ENCODE assay signal across 12 cellular contexts in the genomic region with DNA sequence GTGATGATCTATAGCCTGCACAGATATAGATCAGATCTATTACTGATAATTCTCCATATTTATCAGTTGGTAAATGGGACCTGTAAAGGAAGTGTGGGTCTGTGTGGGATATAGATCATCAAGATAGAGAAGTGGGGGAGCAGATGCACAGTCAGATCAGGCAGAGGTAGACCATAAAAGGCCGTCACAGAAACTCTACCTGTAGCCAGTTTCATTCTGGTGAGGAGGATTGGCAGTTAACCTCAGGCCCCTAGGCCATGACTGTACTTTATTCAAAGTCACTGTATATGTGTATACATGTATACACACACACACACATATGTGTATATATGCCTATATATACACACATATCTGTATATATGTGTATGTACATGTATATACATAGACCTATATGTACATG.
DNase-seq lines count a peak whose midpoint lies in the region; FAIRE-seq and TF ChIP-seq lines count a peak whose summit lies in the region.
"Had no signal": no experiment of that assay in that cellular context is flagged by ENCODE, and none has a peak within 500 bp of the region (broad histone marks: within the 10 kb centered on the region; RNA-seq: fewer than 3 reads in every experiment).

No MANE protein-coding gene starts in this region.

- no peak for FAIRE-seq in GM12891 (lab: Jason Lieb, UNC)
- FAIRE-seq in small intestine (lab: Jason Lieb, UNC) = no peak
- FAIRE-seq: A549, GM12892 had no signal

- peak; percentile 9 for DNase-seq in GM12865 (ENCODE audit: low read depth)
- DNase-seq in GM12891 (ENCODE audit: insufficient read length, low spot score) = no peak
- no peak for DNase-seq in small intestine
- no peak for DNase-seq in NCI-H510A (lab: John Stamatoyannopoulos, UW)
- DNase-seq in effector CD8-positive, alpha-beta T cell (lab: John Stamatoyannopoulos, UW) = no peak
- DNase-seq: CD4-positive, alpha-beta memory T cell had no signal

- H3K27ac ChIP-seq in parathyroid adenoma (peak overlapping the region; percentile 57), small intestine (ENCODE audit: low read depth in 1 of 2, low read length in 1 of 2) (no peak overlapping the region)
- H3K27ac ChIP-seq: A549, C4-2B had no signal

- H3K4me3 ChIP-seq in GM12865 (ENCODE audit: low read depth, low read length) = no peak overlapping the region
- no peak overlapping the region for H3K4me3 ChIP-seq in Loucy (ENCODE audit: low read length, poor library complexity, severe bottlenecking)
- H3K4me3 ChIP-seq in parathyroid adenoma (ENCODE audit: low read depth, low read length) = no peak overlapping the region
- H3K4me3 ChIP-seq in small intestine (ENCODE audit: low read depth in 1 of 2, low read length in 2 of 2) = no peak overlapping the region
- H3K4me3 ChIP-seq: A549 had no signal

- no peak for TF ChIP-seq POLR2A in GM12891 (IDR thresholded peaks at IDR 0.05; ENCODE audit: low read depth, low read length)

- 53 to 74% (median 61%) methylated on average over 1 of the region's 1 CpG for WGBS in small intestine, 3 donors

- H3K4me2 ChIP-seq in Loucy (ENCODE audit: low read depth, low read length, poor library complexity, severe bottlenecking) (peak overlapping the region; percentile 6), parathyroid adenoma (ENCODE audit: low read length) (no peak overlapping the region)
- H3K4me2 ChIP-seq: A549 had no signal

- H3K27me3 ChIP-seq in Loucy (ENCODE audit: insufficient read depth, low read length, poor library complexity, severe bottlenecking) (no peaks in the 10 kb centered on the region), parathyroid adenoma (ENCODE audit: control insufficient read depth, insufficient read depth, low read length) (no peaks in the 10 kb centered on the region), small intestine (ENCODE audit: control insufficient read depth in 2 of 2, insufficient read depth in 2 of 2, low read length in 2 of 2) (no peaks in the 10 kb centered on the region)
- H3K27me3 ChIP-seq: BE2C had no signal

- H3K4me1 ChIP-seq in Loucy (ENCODE audit: insufficient read depth, low read length, poor library complexity, severe bottlenecking) = peaks cover 13% of the 10 kb centered on the region
- peaks cover 34% of the 10 kb centered on the region for H3K4me1 ChIP-seq in parathyroid adenoma
- H3K4me1 ChIP-seq in small intestine (ENCODE audit: control insufficient read depth in 2 of 2, insufficient read depth in 1 of 2, low read depth in 1 of 2, low read length in 1 of 2) = peaks cover 0 to 4% of the 10 kb centered on the region in 2 donors
- H3K4me1 ChIP-seq: BE2C had no signal

- H4K20me1 ChIP-seq in Loucy (ENCODE audit: insufficient read depth, low read length, poor library complexity, severe bottlenecking) = no peaks in the 10 kb centered on the region

- no peak for TF ChIP-seq CTCF in GM12865 (IDR thresholded peaks at IDR 0.05; ENCODE audit: insufficient read depth, low read depth, low read length, missing control alignments)
- no peak for TF ChIP-seq CTCF in Loucy (conservative IDR thresholded peaks at IDR 0.05; ENCODE audit: low read length)
- TF ChIP-seq CTCF in parathyroid adenoma (IDR thresholded peaks at IDR 0.05) = no peak

- no peaks in the 10 kb centered on the region for H3K9me2 ChIP-seq in Loucy (replicated peaks; ENCODE audit: low read depth, low read length)

- H3K36me3 ChIP-seq in Loucy (ENCODE audit: insufficient read depth, low read length) (no peaks in the 10 kb centered on the region), parathyroid adenoma (ENCODE audit: control insufficient read depth, insufficient read depth, low read length) (no peaks in the 10 kb centered on the region), small intestine (ENCODE audit: control insufficient read depth in 2 of 2, insufficient read depth in 2 of 2, low read length in 2 of 2) (no peaks in the 10 kb centered on the region)
- H3K36me3 ChIP-seq: BE2C had no signal

- H3F3A ChIP-seq in Loucy (ENCODE audit: low read depth) = no peaks in the 10 kb centered on the region

- H2AFZ ChIP-seq in Loucy (ENCODE audit: low read length) (no peak overlapping the region), parathyroid adenoma (no peak overlapping the region)

- H3K9me3 ChIP-seq in Loucy (ENCODE audit: insufficient read depth, low read depth, low read length) = no peaks in the 10 kb centered on the region
- H3K9me3 ChIP-seq in parathyroid adenoma (ENCODE audit: control insufficient read depth, low read length) = no peaks in the 10 kb centered on the region
- H3K9me3 ChIP-seq in small intestine (ENCODE audit: control insufficient read depth, low read depth) = no peaks in the 10 kb centered on the region
- H3K9me3 ChIP-seq: A549, BE2C had no signal

- H3K9ac ChIP-seq in Loucy (ENCODE audit: low read depth, low read length, poor library complexity, severe bottlenecking) = no peak overlapping the region
- no peak overlapping the region for H3K9ac ChIP-seq in parathyroid adenoma

- H3K79me2 ChIP-seq in Loucy (ENCODE audit: insufficient read depth, low read length) (no peaks in the 10 kb centered on the region), parathyroid adenoma (no peaks in the 10 kb centered on the region)

TF ChIP-seq in GM12891, 5 proteins besides CTCF, POLR2A, EP300 and RAD21:
- TF ChIP-seq SPI1 (IDR thresholded peaks at IDR 0.05; ENCODE audit: low read depth, low read length) (peak; percentile 18; the same call in 1 of the 2 replicates), PAX5 (IDR thresholded peaks at IDR 0.05; ENCODE audit: insufficient read depth, low read length, severe bottlenecking) (no peak), POU2F2 (IDR thresholded peaks at IDR 0.05; ENCODE audit: low read depth, low read length) (no peak), TAF1 (IDR thresholded peaks at IDR 0.05; ENCODE audit: low read depth, low read length) (no peak)
TF ChIP-seq in GM12891: peak in this region for 1.
